Comparison of ENCODE assay signal across 18 cellular contexts in the genomic region with DNA sequence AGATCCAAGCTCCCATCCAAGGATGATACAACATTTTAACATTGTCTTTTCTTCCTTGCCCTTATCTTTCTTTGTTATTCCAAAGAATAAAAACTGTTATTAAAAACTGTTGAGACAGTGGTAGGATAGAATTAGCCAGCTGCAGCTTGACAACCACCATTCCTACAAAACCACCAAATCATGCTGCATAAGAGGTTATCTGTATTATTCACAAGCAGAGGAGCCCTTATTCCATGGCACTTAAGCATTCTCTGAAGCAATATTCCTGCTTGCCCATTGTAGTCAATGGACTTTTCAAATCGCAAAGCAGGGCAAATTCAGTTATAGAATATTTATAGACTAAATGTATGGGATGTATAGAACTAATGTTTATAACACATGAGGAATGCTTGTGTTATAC. TPM values are rescaled to one million over a fixed set of nuclear protein-coding genes. Genes with fewer than 3 reads are reported as not detected.
DNase-seq lines count a peak whose midpoint lies in the region; ATAC-seq and TF ChIP-seq lines count a peak whose summit lies in the region.
"Had no signal": no experiment of that assay in that cellular context is flagged by ENCODE, and none has a peak within 500 bp of the region (broad histone marks: within the 10 kb centered on the region; RNA-seq: fewer than 3 reads in every experiment).

No MANE protein-coding gene starts in this region.

- H3K36me3 ChIP-seq in mammary epithelial cell (ENCODE audit: insufficient read depth, low read length) = no peaks in the 10 kb centered on the region
- H3K36me3 ChIP-seq: pancreas, transverse colon had no signal

- H3K27me3 ChIP-seq in mammary epithelial cell (ENCODE audit: insufficient read depth, low read length) = no peaks in the 10 kb centered on the region
- H3K27me3 ChIP-seq: body of pancreas, pancreas, transverse colon had no signal

- no peak overlapping the region for H3K27ac ChIP-seq in mammary epithelial cell (ENCODE audit: insufficient read depth, low read depth, low read length)
- H3K27ac ChIP-seq: body of pancreas, pancreas, transverse colon had no signal

- intact Hi-C loops in activated naive CD4-positive, alpha-beta T cell treated with anti-CD3 and anti-CD28 coated beads for 36 hours (cut with micrococcal nuclease) = no loop called here
- intact Hi-C loops in mammary epithelial cell (cut with micrococcal nuclease) = no loop called here

- peak overlapping the region; percentile 78 for H3K4me3 Mint-ChIP-seq in activated naive CD4-positive, alpha-beta T cell treated with anti-CD3 and anti-CD28 coated beads for 36 hours
- peak overlapping the region; percentile 81 for H3K4me3 Mint-ChIP-seq in activated naive CD8-positive, alpha-beta T cell
- peak overlapping the region; percentile 72 to 90 for H3K4me3 Mint-ChIP-seq in stimulated activated naive CD8-positive, alpha-beta T cell treated with anti-CD3 and anti-CD28 coated beads, Interleukin-15, amount 100 ng/mL, for 72 hours
- H3K4me3 Mint-ChIP-seq: H9 had no signal

- peak overlapping the region; percentile 34 for H3K4me3 ChIP-seq in GM12875 (ENCODE audit: low read depth, low read length)
- no peak overlapping the region for H3K4me3 ChIP-seq in mammary epithelial cell (replicated peaks in 1 of 3; ENCODE audit: insufficient read depth in 1 of 3, low read depth in 2 of 3, low read length in 3 of 3)
- H3K4me3 ChIP-seq: body of pancreas, pancreas, transverse colon had no signal

- ATAC-seq in stimulated activated naive CD8-positive, alpha-beta T cell treated with anti-CD3 and anti-CD28 coated beads, Interleukin-15, amount 100 ng/mL, for 72 hours = no peak
- ATAC-seq in GM19395 (IDR thresholded peaks at IDR 0.05; ENCODE audit: unreplicated experiment) = no peak
- ATAC-seq: body of pancreas, pancreas had no signal

- in situ Hi-C loops in mammary epithelial cell (cut with MboI; ENCODE audit: low sequenced_read_pairs in 2 of 2) = no loop called here

- H3K9me3 ChIP-seq in mammary epithelial cell (replicated peaks; ENCODE audit: insufficient read depth, low read length) = no peaks in the 10 kb centered on the region
- H3K9me3 ChIP-seq: body of pancreas, pancreas, transverse colon had no signal

- peaks cover 2% of the 10 kb centered on the region for H3K9me3 Mint-ChIP-seq in activated naive CD4-positive, alpha-beta T cell treated with anti-CD3 and anti-CD28 coated beads for 36 hours
- no peaks in the 10 kb centered on the region for H3K9me3 Mint-ChIP-seq in activated naive CD8-positive, alpha-beta T cell (ENCODE audit: low read depth)
- no peaks in the 10 kb centered on the region for H3K9me3 Mint-ChIP-seq in stimulated activated naive CD8-positive, alpha-beta T cell treated with anti-CD3 and anti-CD28 coated beads, Interleukin-15, amount 100 ng/mL, for 72 hours
- H3K9me3 Mint-ChIP-seq: H9 had no signal

- peak overlapping the region; percentile 52 for H3K27ac Mint-ChIP-seq in activated naive CD4-positive, alpha-beta T cell treated with anti-CD3 and anti-CD28 coated beads for 36 hours
- H3K27ac Mint-ChIP-seq in activated naive CD8-positive, alpha-beta T cell = peak overlapping the region; percentile 87
- peak overlapping the region in 1 of 2 donors; percentile 79 for H3K27ac Mint-ChIP-seq in stimulated activated naive CD8-positive, alpha-beta T cell treated with anti-CD3 and anti-CD28 coated beads, Interleukin-15, amount 100 ng/mL, for 72 hours
- H3K27ac Mint-ChIP-seq: H9 had no signal

- H3K79me2 ChIP-seq in mammary epithelial cell (ENCODE audit: insufficient read depth, low read length) = no peaks in the 10 kb centered on the region

- H4K20me1 ChIP-seq in mammary epithelial cell (ENCODE audit: insufficient read depth, low read length) = no peaks in the 10 kb centered on the region

- no peak overlapping the region for H3K4me2 ChIP-seq in mammary epithelial cell (ENCODE audit: insufficient read depth, low read depth, low read length)

- H3K4me1 Mint-ChIP-seq in activated naive CD4-positive, alpha-beta T cell treated with anti-CD3 and anti-CD28 coated beads for 36 hours (ENCODE audit: low read depth) = peaks cover 27% of the 10 kb centered on the region
- peaks cover 67% of the 10 kb centered on the region for H3K4me1 Mint-ChIP-seq in activated naive CD8-positive, alpha-beta T cell (ENCODE audit: low read depth)
- peaks cover 21% of the 10 kb centered on the region for H3K4me1 Mint-ChIP-seq in stimulated activated naive CD8-positive, alpha-beta T cell treated with anti-CD3 and anti-CD28 coated beads, Interleukin-15, amount 100 ng/mL, for 72 hours

- peaks cover 5% of the 10 kb centered on the region for H3K36me3 Mint-ChIP-seq in activated naive CD4-positive, alpha-beta T cell treated with anti-CD3 and anti-CD28 coated beads for 36 hours (ENCODE audit: low read depth)
- H3K36me3 Mint-ChIP-seq in activated naive CD8-positive, alpha-beta T cell = peaks cover 6% of the 10 kb centered on the region

- no peak overlapping the region for H3K9ac ChIP-seq in mammary epithelial cell (ENCODE audit: insufficient read depth, low read length)

- dilution Hi-C loops in mammary epithelial cell (cut with HindIII; ENCODE audit: low sequenced_read_pairs) = no loop called here

- TF ChIP-seq CTCF in GM12875 (IDR thresholded peaks at IDR 0.05; ENCODE audit: borderline replicate concordance, insufficient read depth, low read depth, low read length) (no peak), mammary epithelial cell (conservative IDR thresholded peaks at IDR 0.05 in 1 of 2, IDR thresholded peaks at IDR 0.05 in 1 of 2; ENCODE audit: extremely low read depth in 1 of 2, insufficient read depth in 1 of 2, low read depth in 1 of 2, low read length in 2 of 2) (no peak)

- DNase-seq in activated naive CD4-positive, alpha-beta T cell treated with anti-CD3 and anti-CD28 coated beads for 36 hours = no peak
- no peak for DNase-seq in activated naive CD4-positive, alpha-beta T cell treated with Interleukin-2 at 50 U/mL for 16 hours
- DNase-seq in stimulated activated naive CD8-positive, alpha-beta T cell treated with anti-CD3 and anti-CD28 coated beads, Interleukin-15, amount 100 ng/mL, for 72 hours = no peak
- DNase-seq in mammary epithelial cell = no peak
- no peak for DNase-seq in SHP77 (lab: John Stamatoyannopoulos, UW)
- DNase-seq: activated CD8-positive, alpha-beta memory T cell treated with anti-CD3 and anti-CD28 coated beads, Interleukin-2, amount 50 U/mL, for 48 hours; body of pancreas; GDM1; H9; mesendoderm; NCI-H146; NCI-H774; pancreas; SHP77 treated with DMSO at 0.1 percent for 48 hours; transverse colon had no signal

- no TSS peak for BruUV-seq in mammary epithelial cell (replicated peaks; lab: Mats Ljungman, UMichigan)

- no peaks in the 10 kb centered on the region for H3K27me3 Mint-ChIP-seq in activated naive CD4-positive, alpha-beta T cell treated with anti-CD3 and anti-CD28 coated beads for 36 hours (ENCODE audit: low read depth)
- H3K27me3 Mint-ChIP-seq in activated naive CD8-positive, alpha-beta T cell = no peaks in the 10 kb centered on the region
- H3K27me3 Mint-ChIP-seq in stimulated activated naive CD8-positive, alpha-beta T cell treated with anti-CD3 and anti-CD28 coated beads, Interleukin-15, amount 100 ng/mL, for 72 hours = no peaks in the 10 kb centered on the region

- 50% methylated on average over 1 of the region's 1 CpG for WGBS in mammary epithelial cell (ENCODE audit: low coverage, missing lambda C conversion rate)

- peaks cover 9% of the 10 kb centered on the region for H3K4me1 ChIP-seq in mammary epithelial cell (ENCODE audit: insufficient read depth, low read length)

- CTCF ChIA-PET in activated naive CD4-positive, alpha-beta T cell treated with anti-CD3 and anti-CD28 coated beads for 36 hours (lab: Charles Lee) = no interaction called here
- CTCF ChIA-PET in mammary epithelial cell (lab: Charles Lee; ENCODE audit: low non-redundant PET) = no interaction called here

- H2AFZ ChIP-seq in mammary epithelial cell (ENCODE audit: low read depth, low read length) = no peak overlapping the region

RNA-seq across cellular contexts. Expression of a gene that starts 3.4 kb away (rescaled TPM):
- 1 to 10 TPM; 8.6 to 9.1 TPM for total RNA-seq in activated naive CD4-positive, alpha-beta T cell treated with anti-CD3 and anti-CD28 coated beads for 36 hours
- under 1 TPM in 1 of 2 donors, not detected in 1; under 0.01 TPM for total RNA-seq in mammary epithelial cell
- polyA plus RNA-seq in mammary epithelial cell = 0.05 TPM
- polyA minus RNA-seq in mammary epithelial cell = not detected
- total RNA-seq: H9 had no signal

Comparison
In these comparisons a context has a peak if more than half of its experiments do, and no peak if none do; other contexts are left out.
1. RNA of a gene that starts 3.4 kb away (total RNA-seq): 8.6 to 9.1 TPM in activated naive CD4-positive, alpha-beta T cell treated with anti-CD3 and anti-CD28 coated beads for 36 hours; under 0.01 TPM in mammary epithelial cell; every median in the first group is over 4 times any median in the second.
2. Peak in every context shown above with its lines, with median percentiles within 50 percentile points of each other: H3K4me3 Mint-ChIP-seq.